Comparison of ENCODE assay signal across 8 cellular contexts in the genomic region with DNA sequence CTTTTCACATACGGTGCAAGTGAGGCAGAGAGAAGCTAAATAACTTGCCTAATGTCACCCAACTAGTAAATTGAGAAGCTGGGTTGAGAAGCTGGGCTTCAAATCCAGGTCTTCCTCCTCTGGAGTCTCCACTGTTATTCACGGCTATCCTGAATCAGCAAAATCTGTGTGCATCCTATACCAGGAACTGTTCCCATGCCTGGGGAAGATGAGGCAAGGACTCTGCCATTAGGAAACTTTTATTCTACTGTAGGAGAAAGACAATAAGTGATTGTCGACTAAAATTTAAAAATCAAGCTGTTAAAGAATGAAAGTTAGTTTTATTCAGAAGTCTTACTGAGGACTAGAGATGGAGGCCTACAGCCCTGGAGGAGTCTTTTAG. TPM values are rescaled to one million over a fixed set of nuclear protein-coding genes. Genes with fewer than 3 reads are reported as not detected.
A peak's percentile ranks its signal among the peaks of the same experiment; 100 is the strongest.
DNase-seq lines count a peak whose midpoint lies in the region; ATAC-seq and TF ChIP-seq lines count a peak whose summit lies in the region.

No MANE protein-coding gene starts in this region.

- TF ChIP-seq EP300 in gastroesophageal sphincter (IDR thresholded peaks at IDR 0.05): no peak

- no peak for TF ChIP-seq CTCF in GM23338 (conservative IDR thresholded peaks at IDR 0.05; ENCODE audit: low read depth in 2 of 2)
- TF ChIP-seq CTCF in SU-DHL-6 (IDR thresholded peaks at IDR 0.05; ENCODE audit: insufficient read depth, low read length, poor library complexity, severe bottlenecking): no peak
- no peak for TF ChIP-seq CTCF in gastroesophageal sphincter (IDR thresholded peaks at IDR 0.05)
- no peak for TF ChIP-seq CTCF in gastrocnemius medialis (IDR thresholded peaks at IDR 0.05 in 4 of 5, conservative IDR thresholded peaks at IDR 0.05 in 1 of 5)

- ATAC-seq in GM23338: no peak
- no peak for ATAC-seq in gastroesophageal sphincter
- ATAC-seq in gastrocnemius medialis: peak in 1 of 2 donors; percentile 6

- in situ Hi-C loops in gastrocnemius medialis (cut with MboI; ENCODE audit: low sequenced_read_pairs in 4 of 4): no loop called here

- H3K36me3 ChIP-seq in GM23338 (ENCODE audit: insufficient read depth) (no peaks in the 10 kb centered on the region; the same call in 1 of the 2 replicates), SU-DHL-6 (ENCODE audit: low read length) (peaks cover 4% of the 10 kb centered on the region; the same call in 1 of the 2 replicates), gastroesophageal sphincter (no peaks in the 10 kb centered on the region), gastrocnemius medialis (no peaks in the 10 kb centered on the region)

- H3K4me3 Mint-ChIP-seq in GM23338: peak overlapping the region; percentile 98

- peaks cover 10% of the 10 kb centered on the region for H3F3A ChIP-seq in GM23338 (replicated peaks; ENCODE audit: low read depth)
- H3F3A ChIP-seq in SU-DHL-6 (ENCODE audit: insufficient read depth): peaks cover 43% of the 10 kb centered on the region

- H3K27ac ChIP-seq in GM23338 (ENCODE audit: low read depth) (peak overlapping the region; percentile 88), SU-DHL-6 (ENCODE audit: low read depth, low read length) (peak overlapping the region; percentile 94), gastroesophageal sphincter (peak overlapping the region; percentile 17 to 88 (median 80)), gastrocnemius medialis (peak overlapping the region; percentile 88 to 94 (median 92))

- H3K36me3 Mint-ChIP-seq in GM23338 (ENCODE audit: low read depth): peaks cover 12% of the 10 kb centered on the region; the same call in 2 of the 3 replicates

- DNase-seq in GM23338 (ENCODE audit: low spot score) (peak; percentile 8), gastrocnemius medialis (no peak), NCI-H510A (lab: John Stamatoyannopoulos, UW) (no peak), NCI-H524 (lab: John Stamatoyannopoulos, UW) (no peak), NCI-H748 treated with DMSO at 0.1 percent for 48 hours (lab: John Stamatoyannopoulos, UW) (no peak), medulla oblongata (ENCODE audit: extremely low spot score) (no peak)

- H3K27me3 ChIP-seq in GM23338 (ENCODE audit: insufficient read depth) (no peaks in the 10 kb centered on the region), SU-DHL-6 (ENCODE audit: low read length) (no peaks in the 10 kb centered on the region), gastroesophageal sphincter (no peaks in the 10 kb centered on the region), gastrocnemius medialis (no peaks in the 10 kb centered on the region)

- peak overlapping the region; percentile 64 for H3K4me3 ChIP-seq in GM23338
- peak overlapping the region; percentile 68 for H3K4me3 ChIP-seq in SU-DHL-6 (ENCODE audit: insufficient read depth, low read length, poor library complexity, severe bottlenecking)
- H3K4me3 ChIP-seq in gastroesophageal sphincter: peak overlapping the region; percentile 77 to 89
- H3K4me3 ChIP-seq in gastrocnemius medialis: peak overlapping the region; percentile 92 to 100 (median 94)

- H3K4me1 ChIP-seq in GM23338 (ENCODE audit: insufficient read depth) (peaks cover 15% of the 10 kb centered on the region), gastroesophageal sphincter (peaks cover 0 to 21% (median 0%) of the 10 kb centered on the region in 3 donors), gastrocnemius medialis (peaks cover 5% of the 10 kb centered on the region in 2 donors)

- H3K4me2 ChIP-seq in GM23338 (peak overlapping the region; percentile 78), SU-DHL-6 (ENCODE audit: low read depth, low read length, poor library complexity, severe bottlenecking) (peak overlapping the region; percentile 97)

- H3K9me3 ChIP-seq in SU-DHL-6 (ENCODE audit: insufficient read depth, low read length) (no peaks in the 10 kb centered on the region), gastroesophageal sphincter (no peaks in the 10 kb centered on the region), gastrocnemius medialis (no peaks in the 10 kb centered on the region)

- H3K9ac ChIP-seq in SU-DHL-6 (ENCODE audit: low read length): peak overlapping the region; percentile 85

- peak overlapping the region; percentile 97 for H2AFZ ChIP-seq in GM23338
- peak overlapping the region; percentile 62 for H2AFZ ChIP-seq in SU-DHL-6 (ENCODE audit: low read depth, low read length, severe bottlenecking)

- H4K20me1 ChIP-seq in GM23338 (replicated peaks; ENCODE audit: insufficient read depth) (no peaks in the 10 kb centered on the region), SU-DHL-6 (ENCODE audit: low read depth, low read length) (peaks cover 13% of the 10 kb centered on the region)

- 69 to 72% methylated on average over 2 to 3 of the region's 3 CpGs for WGBS in gastroesophageal sphincter (ENCODE audit: low coverage in 1 of 2), 2 donors

- intact Hi-C loops in gastrocnemius medialis (cut with DNase I; ENCODE audit: low total_unique reads): no loop called here

- H3K27me3 Mint-ChIP-seq in GM23338 (ENCODE audit: insufficient read depth, low read depth, poor library complexity): peaks cover 6% of the 10 kb centered on the region

- H3K4me1 Mint-ChIP-seq in GM23338: peaks cover 14% of the 10 kb centered on the region

- peaks cover 19% of the 10 kb centered on the region for H3K9me3 Mint-ChIP-seq in GM23338

- H3K9me2 ChIP-seq in GM23338 (ENCODE audit: insufficient read depth) (peaks cover 4% of the 10 kb centered on the region; the same call in 1 of the 2 replicates), SU-DHL-6 (replicated peaks; ENCODE audit: insufficient read depth, low read length) (no peaks in the 10 kb centered on the region)

- H3K79me2 ChIP-seq in GM23338 (replicated peaks; ENCODE audit: insufficient read depth): peaks cover 28% of the 10 kb centered on the region
- H3K79me2 ChIP-seq in SU-DHL-6 (ENCODE audit: insufficient read depth, low read length): peaks cover 54% of the 10 kb centered on the region

- H3K27ac Mint-ChIP-seq in GM23338: no peak overlapping the region

- no peak for TF ChIP-seq POLR2A in gastroesophageal sphincter (IDR thresholded peaks at IDR 0.05)
- TF ChIP-seq POLR2A in gastrocnemius medialis (IDR thresholded peaks at IDR 0.05): no peak

TF ChIP-seq in GM23338, 12 proteins besides CTCF, POLR2A, EP300 and RAD21:
- no peak for TF ChIP-seq NANOG (IDR thresholded peaks at IDR 0.05; ENCODE audit: borderline replicate concordance)

RNA-seq across cellular contexts. Expression of gene TEC, which starts 0.9 kb away (rescaled TPM):
- total RNA-seq in GM23338 (2014; rRNA removed; shearing (Covaris generic)): 3.0 and 8.3 TPM in 2 replicates
- 1.9 and 2.9 TPM in 2 replicates for polyA plus RNA-seq in GM23338 (2016; fragmentation: Nextera tagmentation; extraction: Ambion mirVana)
- total RNA-seq in gastroesophageal sphincter (1 to 10 TPM; 1.9 to 6.5 (median 3.1) TPM), gastrocnemius medialis (1 to 10 TPM in 2 of 4 donors, under 1 TPM in 2; 0.20 to 1.9 (median 1.1) TPM)
